ENCODE assay signal across 24 cellular contexts in genomic region chr1:194503209-194503608, GRCh38.
A peak's percentile ranks its signal among the peaks of the same experiment; 100 is the strongest.
DNase-seq lines count a peak whose midpoint lies in the region; ATAC-seq and TF ChIP-seq lines count a peak whose summit lies in the region.
"Had no signal": no experiment of that assay in that cellular context is flagged by ENCODE, and none has a peak within 500 bp of the region (broad histone marks: within the 10 kb centered on the region; RNA-seq: fewer than 3 reads in every experiment).

No MANE protein-coding gene starts in this region.

- peak overlapping the region; percentile 60 for H3K4me2 ChIP-seq in OCI-LY3 (ENCODE audit: low read length)
- H3K4me2 ChIP-seq: SK-N-SH had no signal

- ATAC-seq in GM18502 (IDR thresholded peaks at IDR 0.05; ENCODE audit: poor library complexity, unreplicated experiment) (peak; percentile 72), GM19395 (IDR thresholded peaks at IDR 0.05; ENCODE audit: unreplicated experiment) (peak; percentile 76), HG03060 (IDR thresholded peaks at IDR 0.05; ENCODE audit: low read depth, unreplicated experiment) (peak; percentile 60), GM21825 (IDR thresholded peaks at IDR 0.05; ENCODE audit: unreplicated experiment) (no peak)

- no peaks in the 10 kb centered on the region for H3K27me3 Mint-ChIP-seq in osteocyte (ENCODE audit: unreplicated experiment)
- H3K27me3 Mint-ChIP-seq: central memory CD8-positive, alpha-beta T cell had no signal

- H4K20me1 ChIP-seq in OCI-LY3 (ENCODE audit: insufficient read depth, low read length): no peaks in the 10 kb centered on the region

- peaks cover 15% of the 10 kb centered on the region for H3K4me1 ChIP-seq in OCI-LY3 (ENCODE audit: low read length)
- H3K4me1 ChIP-seq: spleen, stomach, transverse colon had no signal

- peak overlapping the region; percentile 66 for H2AFZ ChIP-seq in OCI-LY3 (ENCODE audit: low read depth, low read length)

- no peaks in the 10 kb centered on the region for H3K36me3 Mint-ChIP-seq in osteocyte (ENCODE audit: unreplicated experiment)

- peak overlapping the region; percentile 56 for H3K27ac ChIP-seq in OCI-LY3 (ENCODE audit: low read length)
- H3K27ac ChIP-seq: spleen, stomach, transverse colon had no signal

- H3K4me3 Mint-ChIP-seq in osteocyte (ENCODE audit: unreplicated experiment): no peak overlapping the region
- H3K4me3 Mint-ChIP-seq: central memory CD8-positive, alpha-beta T cell; H9 had no signal

- peaks cover 22% of the 10 kb centered on the region for H3K4me1 Mint-ChIP-seq in osteocyte (ENCODE audit: unreplicated experiment)
- H3K4me1 Mint-ChIP-seq: central memory CD8-positive, alpha-beta T cell; H9 had no signal

- DNase-seq in osteocyte (ENCODE audit: extremely low spot score, unreplicated experiment) (no peak), cortex of kidney (lab: John Stamatoyannopoulos, UW) (no peak), NCI-H748 treated with DMSO at 0.1 percent for 48 hours (lab: John Stamatoyannopoulos, UW) (no peak)
- DNase-seq: activated naive CD4-positive, alpha-beta T cell treated with anti-CD3 and anti-CD28 coated beads, Interleukin-2, amount 50 U/mL, for 16 hours; aorta; DMS53; effector CD8-positive, alpha-beta T cell; H9; KG1; NCI-H1048; NCI-H1930; occipital lobe; retina; SK-N-SH; spleen; stimulated activated CD4-positive, alpha-beta T cell treated with anti-CD3 and anti-CD28 coated beads, Interleukin-4, amount 100 ng/mL, for 24 hours; stomach; transverse colon had no signal

- H3K4me3 ChIP-seq in OCI-LY3 (ENCODE audit: low read length): peak overlapping the region; percentile 44
- H3K4me3 ChIP-seq: spleen, stomach, transverse colon had no signal

- H3K79me2 ChIP-seq in OCI-LY3 (ENCODE audit: low read length): no peaks in the 10 kb centered on the region

- TF ChIP-seq CTCF in OCI-LY3 (IDR thresholded peaks at IDR 0.05; ENCODE audit: low read depth, low read length) (no peak), osteocyte (IDR thresholded peaks at IDR 0.05) (no peak)

- H3K27ac Mint-ChIP-seq in osteocyte (ENCODE audit: unreplicated experiment): no peak overlapping the region
- H3K27ac Mint-ChIP-seq: H9 had no signal

- H3K9me3 ChIP-seq in OCI-LY3 (ENCODE audit: insufficient read depth, low read length): no peaks in the 10 kb centered on the region
- H3K9me3 ChIP-seq: SK-N-SH, spleen, stomach, transverse colon had no signal

- H3K9me3 Mint-ChIP-seq in osteocyte (ENCODE audit: unreplicated experiment): no peaks in the 10 kb centered on the region
- H3K9me3 Mint-ChIP-seq: H9 had no signal

- peak overlapping the region; percentile 32; the same call in 1 of the 2 replicates for H3K9ac ChIP-seq in OCI-LY3 (ENCODE audit: low read length)
- H3K9ac ChIP-seq: SK-N-SH had no signal

- H3K36me3 ChIP-seq in OCI-LY3 (replicated peaks; ENCODE audit: low read depth, low read length): no peaks in the 10 kb centered on the region
- H3K36me3 ChIP-seq: spleen, stomach, transverse colon had no signal

- H3K27me3 ChIP-seq in OCI-LY3 (ENCODE audit: low read depth, low read length): no peaks in the 10 kb centered on the region
- H3K27me3 ChIP-seq: spleen, stomach, transverse colon had no signal
